In genomic region chr2:40507429-40507828, GRCh38 we compare ENCODE assay signal across 15 cellular contexts. TPM values are rescaled to one million over a fixed set of nuclear protein-coding genes. Genes with fewer than 3 reads are reported as not detected.
DNase-seq lines count a peak whose midpoint lies in the region; ATAC-seq and TF ChIP-seq lines count a peak whose summit lies in the region.
"Had no signal": no experiment of that assay in that cellular context is flagged by ENCODE, and none has a peak within 500 bp of the region (broad histone marks: within the 10 kb centered on the region; RNA-seq: fewer than 3 reads in every experiment).

No MANE protein-coding gene starts in this region.

- 98 to 100% methylated on average over 1 of the region's 1 CpG for WGBS in GM23248 (ENCODE audit: low coverage in 1 of 2, low lambda C conversion rate in 2 of 2, missing lambda C conversion rate in 2 of 2), 2 experiments

- H3K9me3 ChIP-seq in OCI-LY1 (ENCODE audit: low read length), result no peaks in the 10 kb centered on the region
- H3K9me3 ChIP-seq in GM23248 (ENCODE audit: low read depth), result no peaks in the 10 kb centered on the region

- no peaks in the 10 kb centered on the region for H3K4me1 Mint-ChIP-seq in progenitor cell of endocrine pancreas (ENCODE audit: low read depth)
- H3K4me1 Mint-ChIP-seq: immature natural killer cell had no signal

- intact Hi-C loops in posterior vena cava (cut with DNase I), result no loop called here

- H3K27ac ChIP-seq in OCI-LY1 (ENCODE audit: low read depth, low read length, poor library complexity, severe bottlenecking) (no peak overlapping the region), GM23248 (no peak overlapping the region)
- H3K27ac ChIP-seq: coronary artery had no signal

- no peaks in the 10 kb centered on the region for H3K9me3 Mint-ChIP-seq in progenitor cell of endocrine pancreas (ENCODE audit: low read depth)
- H3K9me3 Mint-ChIP-seq: CD4-positive, alpha-beta T cell had no signal

- H3F3A ChIP-seq in OCI-LY1 (ENCODE audit: insufficient read depth, low read length) (no peaks in the 10 kb centered on the region), GM23248 (ENCODE audit: insufficient read depth) (peaks cover 16% of the 10 kb centered on the region)

- no peaks in the 10 kb centered on the region for H3K36me3 Mint-ChIP-seq in progenitor cell of endocrine pancreas (ENCODE audit: insufficient read depth)
- H3K36me3 Mint-ChIP-seq: activated naive CD8-positive, alpha-beta T cell; immature natural killer cell had no signal

- H4K20me1 ChIP-seq in OCI-LY1 (ENCODE audit: insufficient read depth, low read length), result no peaks in the 10 kb centered on the region
- no peaks in the 10 kb centered on the region for H4K20me1 ChIP-seq in GM23248 (ENCODE audit: insufficient read depth)

- ATAC-seq in GM18519 (IDR thresholded peaks at IDR 0.05; ENCODE audit: low FRiP score, unreplicated experiment), result peak; percentile 98
- peak; percentile 62 for ATAC-seq in GM21367 (IDR thresholded peaks at IDR 0.05; ENCODE audit: unreplicated experiment)
- ATAC-seq in HG03139 (IDR thresholded peaks at IDR 0.05; ENCODE audit: unreplicated experiment), result peak; percentile 79
- ATAC-seq: right cardiac atrium had no signal

- H3K79me2 ChIP-seq in OCI-LY1 (ENCODE audit: insufficient read depth, low read length) (no peaks in the 10 kb centered on the region), GM23248 (ENCODE audit: insufficient read depth) (no peaks in the 10 kb centered on the region)

- H3K4me3 Mint-ChIP-seq in progenitor cell of endocrine pancreas (ENCODE audit: low read depth), result no peak overlapping the region
- H3K4me3 Mint-ChIP-seq: activated naive CD8-positive, alpha-beta T cell; CD4-positive, alpha-beta T cell; immature natural killer cell had no signal

- H3K4me1 ChIP-seq in OCI-LY1 (ENCODE audit: insufficient read depth, low read length, severe bottlenecking) (no peaks in the 10 kb centered on the region), GM23248 (ENCODE audit: insufficient read depth) (peaks cover 14% of the 10 kb centered on the region)

- DNase-seq in progenitor cell of endocrine pancreas (ENCODE audit: low spot score, unreplicated experiment) (no peak), posterior vena cava (ENCODE audit: low spot score) (no peak), GM23248 (no peak), NCI-H82 (lab: John Stamatoyannopoulos, UW) (no peak)
- DNase-seq: CD4-positive, alpha-beta T cell; GF-D8; immature natural killer cell; Karpas-422; right cardiac atrium had no signal

- H3K9me2 ChIP-seq in OCI-LY1 (ENCODE audit: low read depth, low read length) (no peaks in the 10 kb centered on the region), GM23248 (ENCODE audit: insufficient read depth) (no peaks in the 10 kb centered on the region)

- H3K27ac Mint-ChIP-seq in progenitor cell of endocrine pancreas, result no peak overlapping the region
- H3K27ac Mint-ChIP-seq: activated naive CD8-positive, alpha-beta T cell; CD4-positive, alpha-beta T cell; immature natural killer cell had no signal

- H3K36me3 ChIP-seq in OCI-LY1 (ENCODE audit: insufficient read depth, low read length) (no peaks in the 10 kb centered on the region), GM23248 (ENCODE audit: low read depth) (no peaks in the 10 kb centered on the region)

- H2AFZ ChIP-seq in OCI-LY1 (ENCODE audit: low read length), result no peak overlapping the region
- no peak overlapping the region for H2AFZ ChIP-seq in GM23248

- H3K27me3 ChIP-seq in OCI-LY1 (ENCODE audit: insufficient read depth, low read length) (no peaks in the 10 kb centered on the region), GM23248 (replicated peaks; ENCODE audit: insufficient read depth) (no peaks in the 10 kb centered on the region)

- H3K4me3 ChIP-seq in OCI-LY1 (ENCODE audit: low read depth, low read length, poor library complexity, severe bottlenecking) (no peak overlapping the region), GM23248 (no peak overlapping the region)
- H3K4me3 ChIP-seq: coronary artery had no signal

- H3K27me3 Mint-ChIP-seq in progenitor cell of endocrine pancreas, result no peaks in the 10 kb centered on the region
- H3K27me3 Mint-ChIP-seq: activated naive CD8-positive, alpha-beta T cell; CD4-positive, alpha-beta T cell had no signal

- TF ChIP-seq CTCF in OCI-LY1 (IDR thresholded peaks at IDR 0.05; ENCODE audit: low read length) (no peak), progenitor cell of endocrine pancreas (IDR thresholded peaks at IDR 0.05; ENCODE audit: unreplicated experiment) (no peak)

- H3K4me2 ChIP-seq in OCI-LY1 (ENCODE audit: low read length) (peak overlapping the region; percentile 32; the same call in 1 of the 2 replicates), GM23248 (ENCODE audit: unreplicated experiment) (no peak overlapping the region)

- H3K9ac ChIP-seq in OCI-LY1 (ENCODE audit: low read length) (no peak overlapping the region), GM23248 (no peak overlapping the region)

- in situ Hi-C loops in GM23248 (cut with MboI), result no loop called here

RNA-seq across cellular contexts. Expression of gene SLC8A1, which starts 55.5 kb away (rescaled TPM):
- total RNA-seq in progenitor cell of endocrine pancreas, result 5.7 and 7.1 TPM in 2 replicates
- total RNA-seq in posterior vena cava, result 100 to 1,000 TPM; 105 to 121 TPM
- total RNA-seq in GM23248 (2014; rRNA removed; shearing (Covaris generic)), result 82.1 and 83.4 TPM in 2 replicates
- 11.6 and 13.8 TPM in 2 replicates for polyA plus RNA-seq in GM23248 (2016; fragmentation: Nextera tagmentation; extraction: Ambion mirVana)

Comparison
In these comparisons a context has a peak if more than half of its experiments do, and no peak if none do; other contexts are left out.
1. RNA of gene SLC8A1, which starts 55.5 kb away (total RNA-seq): 105 to 121 TPM in posterior vena cava and 82.1 to 83.4 TPM in GM23248; 5.7 to 7.1 TPM in progenitor cell of endocrine pancreas; every median in the first group is over 10 times any median in the second.
2. Peak in every context shown above with its lines, with median percentiles within 50 percentile points of each other: ATAC-seq.